In genomic region chr9:98124091-98124490, GRCh38 we compare ENCODE assay signal across 7 cellular contexts. TPM values are rescaled to one million over a fixed set of nuclear protein-coding genes. Genes with fewer than 3 reads are reported as not detected.
A peak's percentile ranks its signal among the peaks of the same experiment; 100 is the strongest.
DNase-seq lines count a peak whose midpoint lies in the region; ATAC-seq and TF ChIP-seq lines count a peak whose summit lies in the region.
"Not testable (repeated sequence)": the region's sequence is repeated elsewhere in the genome, so short reads cannot be mapped to it uniquely, and the experiment has no call there.

No MANE protein-coding gene starts in this region.

- not testable (repeated sequence) for H4K20me1 ChIP-seq in BLaER1 treated with 17β-estradiol and CSF1 and Interleukin-3, amounts not matched to agents 10 nM and 100 nM

- not testable (repeated sequence) for H3K9me3 ChIP-seq in BLaER1 treated with 17β-estradiol and CSF1 and Interleukin-3, amounts not matched to agents 10 nM and 100 nM (replicated peaks in 1 of 11); CD4-positive, alpha-beta memory T cell (ENCODE audit: control insufficient read depth in 1 of 2, low read length in 2 of 2); upper lobe of right lung

- H3K9ac ChIP-seq in BLaER1 treated with 17β-estradiol and CSF1 and Interleukin-3, amounts not matched to agents 10 nM and 100 nM = peak overlapping the region in 1 of 11 experiments; percentile 54; a peak in 2 of 22 replicates

- H3K4me3 ChIP-seq in BLaER1 treated with 17β-estradiol and CSF1 and Interleukin-3, amounts not matched to agents 10 nM and 100 nM; CD4-positive, alpha-beta memory T cell (ENCODE audit: low read length in 2 of 2); upper lobe of right lung: not testable (repeated sequence)

- H3K36me3 Mint-ChIP-seq in CD4-positive, alpha-beta memory T cell = peaks cover 7 to 20% of the 10 kb centered on the region in 2 donors
- H3K36me3 Mint-ChIP-seq in Calu3 (ENCODE audit: insufficient read depth, unreplicated experiment) (peaks cover 27% of the 10 kb centered on the region), T-cell (peaks cover 19% of the 10 kb centered on the region)
- H3K36me3 Mint-ChIP-seq in chondrocyte (ENCODE audit: low read depth) = not testable (repeated sequence)

- not testable (repeated sequence) for H3K9me3 Mint-ChIP-seq in CD4-positive, alpha-beta memory T cell; Calu3 (ENCODE audit: low read depth, unreplicated experiment); T-cell; chondrocyte (ENCODE audit: low read depth)

- not testable (repeated sequence) for H3K27ac ChIP-seq in BLaER1 treated with 17β-estradiol and CSF1 and Interleukin-3, amounts not matched to agents 10 nM and 100 nM; CD4-positive, alpha-beta memory T cell (ENCODE audit: low read depth, low read length); upper lobe of right lung

- intact Hi-C loops in CD4-positive, alpha-beta memory T cell (cut with micrococcal nuclease); Calu3 (cut with micrococcal nuclease; ENCODE audit: unreplicated experiment); upper lobe of right lung (cut with DNase I): not testable (repeated sequence)

- H3K4me2 ChIP-seq in BLaER1 treated with 17β-estradiol and CSF1 and Interleukin-3, amounts not matched to agents 10 nM and 100 nM = peak overlapping the region in 9 of 11 experiments; percentile 37 to 96 (median 67); a peak in 15 of 22 replicates

- H3K27me3 Mint-ChIP-seq in CD4-positive, alpha-beta memory T cell; Calu3 (ENCODE audit: unreplicated experiment); T-cell; chondrocyte (ENCODE audit: low read depth): not testable (repeated sequence)

- H3K4me1 ChIP-seq in BLaER1 treated with 17β-estradiol and CSF1 and Interleukin-3, amounts not matched to agents 10 nM and 100 nM = peaks cover 58 to 84% (median 73%) of the 10 kb centered on the region in 10 experiments
- H3K4me1 ChIP-seq in CD4-positive, alpha-beta memory T cell (ENCODE audit: insufficient read depth, low read length) = peaks cover 30% of the 10 kb centered on the region
- H3K4me1 ChIP-seq in upper lobe of right lung = peaks cover 15% of the 10 kb centered on the region

- H3K36me3 ChIP-seq in BLaER1 treated with 17β-estradiol and CSF1 and Interleukin-3, amounts not matched to agents 10 nM and 100 nM; CD4-positive, alpha-beta memory T cell (ENCODE audit: insufficient read depth, low read length); upper lobe of right lung: not testable (repeated sequence)

- peaks cover 24 to 39% (median 34%) of the 10 kb centered on the region in 4 donors for H3K4me1 Mint-ChIP-seq in CD4-positive, alpha-beta memory T cell
- H3K4me1 Mint-ChIP-seq in Calu3 (ENCODE audit: low read depth, unreplicated experiment) (peaks cover 17% of the 10 kb centered on the region), T-cell (peaks cover 36 to 38% (median 36%) of the 10 kb centered on the region in 3 donors)
- not testable (repeated sequence) for H3K4me1 Mint-ChIP-seq in chondrocyte (ENCODE audit: low read depth)

- TSS peak; percentile 43 for BruUV-seq in Calu3 (replicated peaks; lab: Mats Ljungman, UMichigan)

- not testable (repeated sequence) for TF ChIP-seq CTCF in Calu3 (IDR thresholded peaks at IDR 0.05; ENCODE audit: unreplicated experiment); chondrocyte (IDR thresholded peaks at IDR 0.05); upper lobe of right lung (IDR thresholded peaks at IDR 0.05)

- DNase-seq in CD4-positive, alpha-beta memory T cell; Calu3; T-cell: not testable (repeated sequence)
- DNase-seq in chondrocyte (ENCODE audit: low spot score) = peak; percentile 54
- peak; percentile 74 for DNase-seq in mesenteric fat pad (ENCODE audit: low spot score)
- DNase-seq in upper lobe of right lung = peak; percentile 22

- peak overlapping the region in 4 of 7 donors; percentile 12 to 41 (median 19) for H3K27ac Mint-ChIP-seq in CD4-positive, alpha-beta memory T cell
- H3K27ac Mint-ChIP-seq in Calu3 (ENCODE audit: unreplicated experiment); chondrocyte (ENCODE audit: unreplicated experiment): not testable (repeated sequence)
- H3K27ac Mint-ChIP-seq in T-cell = peak overlapping the region; percentile 23 to 80

- POLR2A ChIA-PET in CD4-positive, alpha-beta memory T cell (lab: Charles Lee; ENCODE audit: partially characterized antibody) = interaction anchor here (0.7 to 1.0 kb wide), 2 partner anchors 22 to 27 kb away, joined by 3 read pairs; no protein-coding TSS in a partner anchor
- POLR2A ChIA-PET in T-cell (lab: Charles Lee) = interaction anchor here in 1 of 2 donors (0.6 kb wide), 1 partner anchor 23 kb away, joined by 5 read pairs; no protein-coding TSS in a partner anchor

- not testable (repeated sequence) for ATAC-seq in T-cell (replicated peaks in 1 of 4); upper lobe of right lung

- CTCF ChIA-PET in CD4-positive, alpha-beta memory T cell (lab: Charles Lee; ENCODE audit: partially characterized antibody) = interaction anchor here (0.9 to 6.6 kb wide), 3 partner anchors 20 to 50 kb away, joined by 3 to 60 read pairs (median 5); no protein-coding TSS in a partner anchor
- CTCF ChIA-PET in Calu3 (lab: Charles Lee) = not testable (repeated sequence)
- CTCF ChIA-PET in T-cell (lab: Charles Lee) = interaction anchor here (0.7 to 1.1 kb wide), 3 partner anchors 39 to 93 kb away, joined by 3 to 6 read pairs (median 4); no protein-coding TSS in a partner anchor

- H3K27me3 ChIP-seq in BLaER1 treated with 17β-estradiol and CSF1 and Interleukin-3, amounts not matched to agents 10 nM and 100 nM; CD4-positive, alpha-beta memory T cell (ENCODE audit: insufficient read depth, low read length); upper lobe of right lung: not testable (repeated sequence)

- H3K4me3 Mint-ChIP-seq in CD4-positive, alpha-beta memory T cell; Calu3 (ENCODE audit: low read depth, unreplicated experiment); T-cell; chondrocyte (ENCODE audit: unreplicated experiment): not testable (repeated sequence)

RNA-seq across cellular contexts. Expression of gene TRIM14, which starts 5.1 kb away (rescaled TPM):
- total RNA-seq in CD4-positive, alpha-beta memory T cell = 10 to 100 TPM; 86.1 to 86.2 TPM
- 10 to 100 TPM; 41.4 to 84.7 TPM for polyA plus RNA-seq in CD4-positive, alpha-beta memory T cell
- total RNA-seq in Calu3 (2022) (34.1 and 54.0 TPM in 2 replicates), T-cell (10 to 100 TPM; 75.7 to 98.9 (median 85.3) TPM), chondrocyte (0.58 to 1.1 TPM (median 1.1 TPM) in 3 replicates), mesenteric fat pad (13.8 TPM), upper lobe of right lung (38.7 TPM)
